In genomic region chr7:3861941-3862340, GRCh38 we compare ENCODE assay signal across 10 cellular contexts.
DNase-seq lines count a peak whose midpoint lies in the region; ATAC-seq, FAIRE-seq and TF ChIP-seq lines count a peak whose summit lies in the region.
"Had no signal": no experiment of that assay in that cellular context is flagged by ENCODE, and none has a peak within 500 bp of the region (broad histone marks: within the 10 kb centered on the region; RNA-seq: fewer than 3 reads in every experiment).

No MANE protein-coding gene starts in this region.

- peaks cover 6% of the 10 kb centered on the region for H3K27me3 Mint-ChIP-seq in activated T-cell treated with anti-CD3 and anti-CD28 coated beads, Interleukin-2, amount 50 U/mL, for 72 hours (ENCODE audit: low read depth)
- H3K27me3 Mint-ChIP-seq in activated CD4-positive, alpha-beta memory T cell treated with anti-CD3 and anti-CD28 coated beads, Interleukin-2, amount 10 ng/mL, durations not matched to agents 7 days and 5 days, result peaks cover 3% of the 10 kb centered on the region

- no peaks in the 10 kb centered on the region for H3K9me3 ChIP-seq in lower lobe of right lung
- no peaks in the 10 kb centered on the region for H3K9me3 ChIP-seq in upper lobe of right lung

- intact Hi-C loops in lower lobe of right lung (cut with DNase I), result no loop called here
- intact Hi-C loops in upper lobe of right lung (cut with DNase I), result no loop called here

- peaks cover 0 to 3% of the 10 kb centered on the region in 2 donors for H3K36me3 Mint-ChIP-seq in activated T-cell treated with anti-CD3 and anti-CD28 coated beads, Interleukin-2, amount 50 U/mL, for 72 hours (ENCODE audit: insufficient read depth in 2 of 2)
- no peaks in the 10 kb centered on the region for H3K36me3 Mint-ChIP-seq in activated CD4-positive, alpha-beta memory T cell treated with anti-CD3 and anti-CD28 coated beads, Interleukin-2, amount 10 ng/mL, durations not matched to agents 7 days and 5 days (ENCODE audit: low read depth)
- H3K36me3 Mint-ChIP-seq: activated naive CD8-positive, alpha-beta T cell treated with anti-CD3 and anti-CD28 coated beads, Interleukin-2, amount 10 ng/mL, durations not matched to agents 7 days and 5 days had no signal

- peaks cover 0 to 2% of the 10 kb centered on the region in 2 donors for H3K9me3 Mint-ChIP-seq in activated T-cell treated with anti-CD3 and anti-CD28 coated beads, Interleukin-2, amount 50 U/mL, for 72 hours
- H3K9me3 Mint-ChIP-seq in activated CD4-positive, alpha-beta memory T cell treated with anti-CD3 and anti-CD28 coated beads, Interleukin-2, amount 10 ng/mL, durations not matched to agents 7 days and 5 days, result no peaks in the 10 kb centered on the region

- no peaks in the 10 kb centered on the region for H3K27me3 ChIP-seq in lower lobe of right lung (ENCODE audit: low read depth)
- H3K27me3 ChIP-seq in upper lobe of right lung, result no peaks in the 10 kb centered on the region

- peak; percentile 59 to 68 for ATAC-seq in activated T-cell treated with anti-CD3 and anti-CD28 coated beads, Interleukin-2, amount 50 U/mL, for 72 hours (replicated peaks in 1 of 2)
- ATAC-seq in lower lobe of right lung (peak; percentile 89 to 92), upper lobe of right lung (peak; percentile 82)

- no peaks in the 10 kb centered on the region for H3K36me3 ChIP-seq in lower lobe of right lung
- no peaks in the 10 kb centered on the region for H3K36me3 ChIP-seq in upper lobe of right lung

- TF ChIP-seq POLR2A in GM12892 (IDR thresholded peaks at IDR 0.05; ENCODE audit: low read depth, low read length), result no peak

- H3K4me3 Mint-ChIP-seq in activated T-cell treated with anti-CD3 and anti-CD28 coated beads, Interleukin-2, amount 50 U/mL, for 72 hours, result peak overlapping the region; percentile 38 to 51
- no peak overlapping the region for H3K4me3 Mint-ChIP-seq in activated CD4-positive, alpha-beta memory T cell treated with anti-CD3 and anti-CD28 coated beads, Interleukin-2, amount 10 ng/mL, durations not matched to agents 7 days and 5 days
- H3K4me3 Mint-ChIP-seq: activated naive CD8-positive, alpha-beta T cell treated with anti-CD3 and anti-CD28 coated beads, Interleukin-2, amount 10 ng/mL, durations not matched to agents 7 days and 5 days had no signal

- H3K4me1 ChIP-seq in lower lobe of right lung, result peaks cover 20% of the 10 kb centered on the region
- H3K4me1 ChIP-seq in upper lobe of right lung, result peaks cover 11% of the 10 kb centered on the region

- peaks cover 22% of the 10 kb centered on the region for H3K4me1 Mint-ChIP-seq in activated T-cell treated with anti-CD3 and anti-CD28 coated beads, Interleukin-2, amount 50 U/mL, for 72 hours (ENCODE audit: low read depth)
- no peaks in the 10 kb centered on the region for H3K4me1 Mint-ChIP-seq in activated CD4-positive, alpha-beta memory T cell treated with anti-CD3 and anti-CD28 coated beads, Interleukin-2, amount 10 ng/mL, durations not matched to agents 7 days and 5 days
- H3K4me1 Mint-ChIP-seq: activated naive CD8-positive, alpha-beta T cell treated with anti-CD3 and anti-CD28 coated beads, Interleukin-2, amount 10 ng/mL, durations not matched to agents 7 days and 5 days had no signal

- TF ChIP-seq CTCF in cardiac fibroblast (IDR thresholded peaks at IDR 0.05; ENCODE audit: low read depth, low read length) (no peak), lower lobe of right lung (IDR thresholded peaks at IDR 0.05) (no peak), upper lobe of right lung (IDR thresholded peaks at IDR 0.05) (peak; percentile 19)

- peak; percentile 3 to 5 for DNase-seq in activated T-cell treated with anti-CD3 and anti-CD28 coated beads, Interleukin-2, amount 50 U/mL, for 72 hours
- DNase-seq in activated T-cell treated with anti-CD3 and anti-CD28 coated beads, Interleukin-2, amount 50 U/mL, for 1 hour, result no peak
- DNase-seq in cardiac fibroblast (ENCODE audit: low read depth in 2 of 2) (peak; percentile 72 to 94), lower lobe of right lung (no peak), upper lobe of right lung (no peak), GM12892 (ENCODE audit: insufficient read length) (no peak), COLO829 (ENCODE audit: low spot score) (no peak)
- DNase-seq in activated CD4-positive, alpha-beta memory T cell treated with anti-CD3 and anti-CD28 coated beads, Interleukin-2, amount 10 ng/mL, durations not matched to agents 7 days and 5 days, result no peak
- DNase-seq: activated naive CD8-positive, alpha-beta T cell treated with anti-CD3 and anti-CD28 coated beads, Interleukin-2, amount 10 ng/mL, durations not matched to agents 7 days and 5 days had no signal

- no peak overlapping the region for H3K27ac Mint-ChIP-seq in activated T-cell treated with anti-CD3 and anti-CD28 coated beads, Interleukin-2, amount 50 U/mL, for 72 hours
- no peak overlapping the region for H3K27ac Mint-ChIP-seq in activated CD4-positive, alpha-beta memory T cell treated with anti-CD3 and anti-CD28 coated beads, Interleukin-2, amount 10 ng/mL, durations not matched to agents 7 days and 5 days
- H3K27ac Mint-ChIP-seq: activated naive CD8-positive, alpha-beta T cell treated with anti-CD3 and anti-CD28 coated beads, Interleukin-2, amount 10 ng/mL, durations not matched to agents 7 days and 5 days had no signal

- H3K27ac ChIP-seq in lower lobe of right lung (peak overlapping the region; percentile 46), upper lobe of right lung (peak overlapping the region; percentile 20)
- H3K27ac ChIP-seq: C4-2B had no signal

- CTCF ChIA-PET in activated CD4-positive, alpha-beta memory T cell treated with anti-CD3 and anti-CD28 coated beads, Interleukin-2, amount 10 ng/mL, durations not matched to agents 7 days and 5 days (lab: Charles Lee), result no interaction called here

- POLR2A ChIA-PET in activated CD4-positive, alpha-beta memory T cell treated with anti-CD3 and anti-CD28 coated beads, Interleukin-2, amount 10 ng/mL, durations not matched to agents 7 days and 5 days (lab: Charles Lee), result no interaction called here

- FAIRE-seq in GM12892 (lab: Jason Lieb, UNC), result no peak

- H3K4me3 ChIP-seq in cardiac fibroblast (replicated peaks in 1 of 2; ENCODE audit: low read depth in 2 of 2, low read length in 2 of 2) (no peak overlapping the region), lower lobe of right lung (no peak overlapping the region), upper lobe of right lung (no peak overlapping the region)

Comparison
In these comparisons a context has a peak if more than half of its experiments do, and no peak if none do; other contexts are left out.
1. DNase-seq: peak in activated T-cell treated with anti-CD3 and anti-CD28 coated beads, Interleukin-2, amount 50 U/mL, for 72 hours (2 of 2) and cardiac fibroblast (2 of 2); none in activated T-cell treated with anti-CD3 and anti-CD28 coated beads, Interleukin-2, amount 50 U/mL, for 1 hour (single experiment), lower lobe of right lung (single experiment), upper lobe of right lung (single experiment), GM12892 (single experiment), COLO829 (single experiment) and activated CD4-positive, alpha-beta memory T cell treated with anti-CD3 and anti-CD28 coated beads, Interleukin-2, amount 10 ng/mL, durations not matched to agents 7 days and 5 days (single experiment).
2. Peak in every context shown above with its lines, with median percentiles within 50 percentile points of each other: ATAC-seq.